20 cellular contexts compared by ENCODE assay signal in the genomic region with DNA sequence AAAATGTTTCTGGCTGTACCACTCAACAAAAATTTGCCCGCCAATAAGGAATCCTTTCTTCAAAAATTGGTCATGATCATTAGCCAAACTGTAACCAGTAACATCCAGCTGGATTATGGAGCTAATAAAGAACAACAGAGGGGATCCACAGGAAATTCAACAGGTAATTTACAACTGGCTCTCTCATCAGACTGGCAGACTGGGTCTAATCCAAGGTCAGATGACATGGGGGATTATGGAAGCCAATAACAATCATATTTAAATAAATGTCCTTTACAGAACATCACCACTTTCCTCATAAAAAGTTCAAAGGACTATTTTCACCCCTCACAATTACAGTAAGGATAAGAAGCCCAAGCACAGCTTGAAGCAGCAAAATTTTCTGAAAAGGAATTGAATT.
DNase-seq lines count a peak whose midpoint lies in the region; ATAC-seq and TF ChIP-seq lines count a peak whose summit lies in the region.
"Had no signal": no experiment of that assay in that cellular context is flagged by ENCODE, and none has a peak within 500 bp of the region (broad histone marks: within the 10 kb centered on the region; RNA-seq: fewer than 3 reads in every experiment).

No MANE protein-coding gene starts in this region.

- no peaks in the 10 kb centered on the region for H3K9me3 ChIP-seq in CD4-positive, CD25-positive, alpha-beta regulatory T cell (ENCODE audit: control insufficient read depth in 2 of 2, low read length in 2 of 2)
- no peaks in the 10 kb centered on the region for H3K9me3 ChIP-seq in CD4-positive, alpha-beta T cell (ENCODE audit: control insufficient read depth, low read length)
- H3K9me3 ChIP-seq in Panc1 (ENCODE audit: control insufficient read depth, insufficient read depth, low read depth, low read length) (no peaks in the 10 kb centered on the region), endodermal cell (ENCODE audit: control insufficient read depth, low read length) (no peaks in the 10 kb centered on the region)

- H3K27ac ChIP-seq in CD4-positive, CD25-positive, alpha-beta regulatory T cell (ENCODE audit: insufficient read depth, low read length, poor library complexity, severe bottlenecking) = no peak overlapping the region
- H3K27ac ChIP-seq in CD4-positive, alpha-beta T cell (ENCODE audit: low read depth, low read length) = no peak overlapping the region
- no peak overlapping the region for H3K27ac ChIP-seq in Panc1 (ENCODE audit: low read length)
- no peak overlapping the region for H3K27ac ChIP-seq in endodermal cell (ENCODE audit: low read depth, low read length)
- H3K27ac ChIP-seq: C4-2B, GM23248, RWPE1 had no signal

- no peaks in the 10 kb centered on the region for H3K27me3 ChIP-seq in CD4-positive, CD25-positive, alpha-beta regulatory T cell (ENCODE audit: control insufficient read depth, insufficient read depth, low read length)
- H3K27me3 ChIP-seq in CD4-positive, alpha-beta T cell (ENCODE audit: control insufficient read depth, insufficient read depth, low read length) = no peaks in the 10 kb centered on the region
- H3K27me3 ChIP-seq in Panc1 (ENCODE audit: control insufficient read depth, insufficient read depth, low read length) (no peaks in the 10 kb centered on the region), endodermal cell (ENCODE audit: control insufficient read depth, insufficient read depth, low read length, poor library complexity, severe bottlenecking) (no peaks in the 10 kb centered on the region)

- CTCF ChIA-PET in CD4-positive, alpha-beta T cell (lab: Charles Lee) = interaction anchor here (0.9 to 2.7 kb wide), 5 partner anchors 11 to 60 kb away, joined by 3 to 9 read pairs (median 4); no protein-coding TSS in a partner anchor
- CTCF ChIA-PET in Panc1 (lab: Charles Lee) = no interaction called here

- H3K9ac ChIP-seq in endodermal cell (ENCODE audit: extremely low read depth, low read length, poor library complexity, severe bottlenecking) = no peak overlapping the region
- H3K9ac ChIP-seq: GM23248 had no signal

- peaks cover 10% of the 10 kb centered on the region for H3K36me3 Mint-ChIP-seq in CD4-positive, CD25-positive, alpha-beta regulatory T cell
- H3K36me3 Mint-ChIP-seq in CD4-positive, alpha-beta T cell (ENCODE audit: low read depth) = peaks cover 18% of the 10 kb centered on the region
- H3K36me3 Mint-ChIP-seq in nephron progenitor cell (ENCODE audit: low read depth) (peaks cover 41% of the 10 kb centered on the region), endodermal cell (ENCODE audit: low read depth) (no peaks in the 10 kb centered on the region)

- no peaks in the 10 kb centered on the region for H3K36me3 ChIP-seq in CD4-positive, CD25-positive, alpha-beta regulatory T cell (ENCODE audit: control insufficient read depth, insufficient read depth, low read length)
- H3K36me3 ChIP-seq in Panc1 (ENCODE audit: control insufficient read depth, insufficient read depth, low read length) = no peaks in the 10 kb centered on the region
- peaks cover 6% of the 10 kb centered on the region for H3K36me3 ChIP-seq in endodermal cell (ENCODE audit: control insufficient read depth, insufficient read depth, low read length)

- TF ChIP-seq CTCF in CD4-positive, alpha-beta T cell (IDR thresholded peaks at IDR 0.05) = no peak
- TF ChIP-seq CTCF in Panc1 (IDR thresholded peaks at IDR 0.05) = no peak
- no peak for TF ChIP-seq CTCF in nephron progenitor cell (IDR thresholded peaks at IDR 0.05)
- no peak for TF ChIP-seq CTCF in endodermal cell (conservative IDR thresholded peaks at IDR 0.05)

- ATAC-seq in CD4-positive, CD25-positive, alpha-beta regulatory T cell (ENCODE audit: low read depth in 2 of 2) = no peak
- ATAC-seq in CD4-positive, alpha-beta T cell (ENCODE audit: poor library complexity) = no peak
- ATAC-seq in Panc1 (no peak), HG03520 (IDR thresholded peaks at IDR 0.05; ENCODE audit: unreplicated experiment) (no peak)
- ATAC-seq: SK-N-SH treated with all-trans-retinoic acid at 6 μM for 48 hours had no signal

- intact Hi-C loops in CD4-positive, alpha-beta T cell (cut with DNase I, micrococcal nuclease) = loop anchor here in 1 of 2 experiments (10.0 kb wide), 1 partner anchor 62 kb away; no protein-coding TSS in a partner anchor
- intact Hi-C loops in Panc1 (cut with micrococcal nuclease; ENCODE audit: unreplicated experiment) = no loop called here

- in situ Hi-C loops in Panc1 (cut with HindIII; ENCODE audit: low pct_unique_long_range_greater_than_20kb, low sequenced_read_pairs) = no loop called here

- peak overlapping the region in 2 of 3 donors; percentile 59 to 70 for H3K27ac Mint-ChIP-seq in CD4-positive, CD25-positive, alpha-beta regulatory T cell
- H3K27ac Mint-ChIP-seq in CD4-positive, alpha-beta T cell = peak overlapping the region; percentile 31
- peak overlapping the region; percentile 61 for H3K27ac Mint-ChIP-seq in nephron progenitor cell
- no peak overlapping the region for H3K27ac Mint-ChIP-seq in endodermal cell

- peak overlapping the region in 1 of 4 donors; percentile 30 for H3K4me3 Mint-ChIP-seq in CD4-positive, CD25-positive, alpha-beta regulatory T cell
- H3K4me3 Mint-ChIP-seq in CD4-positive, alpha-beta T cell = no peak overlapping the region
- H3K4me3 Mint-ChIP-seq in nephron progenitor cell (no peak overlapping the region), endodermal cell (no peak overlapping the region)

- DNase-seq in CD4-positive, CD25-positive, alpha-beta regulatory T cell = no peak
- no peak for DNase-seq in CD4-positive, alpha-beta T cell
- DNase-seq in Panc1 (ENCODE audit: low read depth, low spot score) = no peak
- DNase-seq in nephron progenitor cell = no peak
- no peak for DNase-seq in NCI-H187 (lab: John Stamatoyannopoulos, UW)
- no peak for DNase-seq in endodermal cell
- DNase-seq: AML-193, GF-D8, GM23248, HCEC 1CT, NCI-H1092 treated with DMSO at 0.1 percent for 48 hours, NCI-H146, NCI-H2081, NCI-H2171 treated with DMSO at 0.1 percent for 48 hours, NCI-H446, SIG-M5 had no signal

- no peaks in the 10 kb centered on the region for H3K9me3 Mint-ChIP-seq in CD4-positive, CD25-positive, alpha-beta regulatory T cell
- no peaks in the 10 kb centered on the region for H3K9me3 Mint-ChIP-seq in CD4-positive, alpha-beta T cell
- H3K9me3 Mint-ChIP-seq in nephron progenitor cell (peaks cover 9% of the 10 kb centered on the region), endodermal cell (no peaks in the 10 kb centered on the region)

- no peaks in the 10 kb centered on the region for H3K27me3 Mint-ChIP-seq in CD4-positive, CD25-positive, alpha-beta regulatory T cell
- no peaks in the 10 kb centered on the region for H3K27me3 Mint-ChIP-seq in CD4-positive, alpha-beta T cell
- H3K27me3 Mint-ChIP-seq in nephron progenitor cell (ENCODE audit: low read depth, poor library complexity) (no peaks in the 10 kb centered on the region), endodermal cell (ENCODE audit: insufficient read depth) (no peaks in the 10 kb centered on the region)

- POLR2A ChIA-PET in CD4-positive, alpha-beta T cell (lab: Charles Lee) = interaction anchor here (2.1 kb wide), 1 partner anchor 66 kb away, joined by 6 read pairs; a partner anchor contains a TSS
- POLR2A ChIA-PET in Panc1 (lab: Charles Lee) = interaction anchor here (0.6 kb wide), 1 partner anchor 82 kb away, joined by 3 read pairs; no protein-coding TSS in a partner anchor

- peaks cover 66% of the 10 kb centered on the region for H3K4me1 ChIP-seq in CD4-positive, CD25-positive, alpha-beta regulatory T cell (ENCODE audit: control insufficient read depth, insufficient read depth, low read length, poor library complexity, severe bottlenecking)
- H3K4me1 ChIP-seq in Panc1 (ENCODE audit: control insufficient read depth, insufficient read depth, low read length) (peaks cover 8% of the 10 kb centered on the region), endodermal cell (ENCODE audit: control insufficient read depth, insufficient read depth, low read length) (peaks cover 20% of the 10 kb centered on the region)

- WGBS in endodermal cell (ENCODE audit: insufficient coverage in 1 of 2, insufficient read length in 1 of 2), 2 experiments = 92 to 100% methylated on average over 1 of the region's 1 CpG

- peaks cover 56 to 96% (median 83%) of the 10 kb centered on the region in 4 donors for H3K4me1 Mint-ChIP-seq in CD4-positive, CD25-positive, alpha-beta regulatory T cell
- peaks cover 95% of the 10 kb centered on the region for H3K4me1 Mint-ChIP-seq in CD4-positive, alpha-beta T cell (ENCODE audit: low read depth)
- peaks cover 62% of the 10 kb centered on the region for H3K4me1 Mint-ChIP-seq in nephron progenitor cell
- H3K4me1 Mint-ChIP-seq in endodermal cell = peaks cover 62% of the 10 kb centered on the region

- H3K4me3 ChIP-seq in CD4-positive, CD25-positive, alpha-beta regulatory T cell (ENCODE audit: low read depth, low read length) = no peak overlapping the region
- no peak overlapping the region for H3K4me3 ChIP-seq in Panc1 (ENCODE audit: low read depth in 2 of 2, low read length in 2 of 2)
- H3K4me3 ChIP-seq in endodermal cell (ENCODE audit: low read length) = no peak overlapping the region
- H3K4me3 ChIP-seq: GM23248 had no signal

- TSS peak; percentile 12 for BruUV-seq in Panc1 (replicated peaks; lab: Mats Ljungman, UMichigan)
